11 cellular contexts compared by ENCODE assay signal in genomic region chr6:170152111-170152926, GRCh38.
A peak's percentile ranks its signal among the peaks of the same experiment; 100 is the strongest.
DNase-seq lines count a peak whose midpoint lies in the region; ATAC-seq and TF ChIP-seq lines count a peak whose summit lies in the region.
"Had no signal": no experiment of that assay in that cellular context is flagged by ENCODE, and none has a peak within 500 bp of the region (broad histone marks: within the 10 kb centered on the region; RNA-seq: fewer than 3 reads in every experiment).

No MANE protein-coding gene starts in this region.

- intact Hi-C loops in CD4-positive, alpha-beta T cell (cut with DNase I, micrococcal nuclease), result no loop called here
- intact Hi-C loops in A673 (cut with micrococcal nuclease; ENCODE audit: unreplicated experiment), result no loop called here

- TF ChIP-seq CTCF in CD4-positive, alpha-beta T cell (IDR thresholded peaks at IDR 0.05), result no peak
- TF ChIP-seq CTCF in glutamatergic neuron (IDR thresholded peaks at IDR 0.05; ENCODE audit: partially characterized antibody, unreplicated experiment) (no peak), osteoblast (IDR thresholded peaks at IDR 0.05; ENCODE audit: extremely low read depth, low read depth, low read length) (no peak), A673 (conservative IDR thresholded peaks at IDR 0.05; ENCODE audit: low read depth, low read length) (no peak)

- no peak overlapping the region for H3K4me2 ChIP-seq in osteoblast (ENCODE audit: insufficient read depth, low read length)

- no peaks in the 10 kb centered on the region for H3K36me3 Mint-ChIP-seq in CD4-positive, alpha-beta T cell (ENCODE audit: low read depth)
- H3K36me3 Mint-ChIP-seq in glutamatergic neuron (ENCODE audit: unreplicated experiment), result no peaks in the 10 kb centered on the region

- no peaks in the 10 kb centered on the region for H3K27me3 ChIP-seq in CD4-positive, alpha-beta T cell (ENCODE audit: control insufficient read depth, insufficient read depth, low read length)
- H3K27me3 ChIP-seq in osteoblast (ENCODE audit: insufficient read depth, low read length) (peaks cover 5% of the 10 kb centered on the region), A673 (replicated peaks; ENCODE audit: insufficient read depth, low read depth, low read length, poor library complexity) (no peaks in the 10 kb centered on the region)

- H3K9me3 ChIP-seq in CD4-positive, alpha-beta T cell (ENCODE audit: control insufficient read depth, low read length), result no peaks in the 10 kb centered on the region
- H3K9me3 ChIP-seq in osteoblast (ENCODE audit: low read depth, low read length) (no peaks in the 10 kb centered on the region), A673 (ENCODE audit: low read depth, low read length, poor library complexity, severe bottlenecking) (no peaks in the 10 kb centered on the region)

- no peaks in the 10 kb centered on the region for H3K4me1 ChIP-seq in osteoblast (ENCODE audit: insufficient read depth, low read length)
- peaks cover 8% of the 10 kb centered on the region for H3K4me1 ChIP-seq in A673 (ENCODE audit: insufficient read depth, low read length, poor library complexity, severe bottlenecking)

- H3K27ac ChIP-seq in CD4-positive, alpha-beta T cell (ENCODE audit: low read depth, low read length), result no peak overlapping the region
- H3K27ac ChIP-seq in osteoblast (ENCODE audit: low read depth, low read length) (no peak overlapping the region), A673 (ENCODE audit: low read depth, low read length, poor library complexity, severe bottlenecking) (no peak overlapping the region)
- H3K27ac ChIP-seq: GM23248 had no signal

- peak; percentile 43 for ATAC-seq in CD4-positive, alpha-beta T cell (ENCODE audit: poor library complexity)

- no peaks in the 10 kb centered on the region for H4K20me1 ChIP-seq in osteoblast (ENCODE audit: insufficient read depth, low read length)

- DNase-seq in CD4-positive, alpha-beta T cell, result no peak
- DNase-seq in SHP77 (lab: John Stamatoyannopoulos, UW) (peak; percentile 75 to 85), glutamatergic neuron (peak; percentile 54), osteoblast (ENCODE audit: insufficient read length, low spot score, missing footprints) (peak; percentile 47), NK-92 (lab: John Stamatoyannopoulos, UW; ENCODE audit: unreplicated experiment) (no peak), NCI-H187 treated with DMSO at 0.1 percent for 48 hours (lab: John Stamatoyannopoulos, UW) (no peak), A673 (ENCODE audit: low spot score) (no peak), NCI-H2171 (lab: John Stamatoyannopoulos, UW) (no peak)
- DNase-seq: activated gamma-delta T cell, GM23248, NCI-H446 treated with DMSO at 0.1 percent for 48 hours had no signal

- H3K4me3 ChIP-seq in osteoblast (ENCODE audit: insufficient read depth, low read length) (no peak overlapping the region), A673 (ENCODE audit: low read depth, low read length, poor library complexity, severe bottlenecking) (no peak overlapping the region)
- H3K4me3 ChIP-seq: GM23248 had no signal

- no peaks in the 10 kb centered on the region for H3K79me2 ChIP-seq in osteoblast (ENCODE audit: insufficient read depth, low read length)

- peak overlapping the region; percentile 59 for H2AFZ ChIP-seq in osteoblast (ENCODE audit: low read length)
- H2AFZ ChIP-seq: GM23248 had no signal

- BruUV-seq in A673 (replicated peaks; lab: Mats Ljungman, UMichigan), result no TSS peak

- no peaks in the 10 kb centered on the region for H3K36me3 ChIP-seq in osteoblast (ENCODE audit: insufficient read depth, low read length)
- no peaks in the 10 kb centered on the region for H3K36me3 ChIP-seq in A673 (ENCODE audit: insufficient read depth, low read length, poor library complexity, severe bottlenecking)

- CTCF ChIA-PET in CD4-positive, alpha-beta T cell (lab: Charles Lee), result no interaction called here
- CTCF ChIA-PET in A673 (lab: Charles Lee), result interaction anchor here (1.0 kb wide), 1 partner anchor 320 kb away, joined by 3 read pairs; no protein-coding TSS in a partner anchor

- H3K27me3 Mint-ChIP-seq in CD4-positive, alpha-beta T cell, result peaks cover 14% of the 10 kb centered on the region
- H3K27me3 Mint-ChIP-seq in glutamatergic neuron (ENCODE audit: unreplicated experiment), result peaks cover 2% of the 10 kb centered on the region

- H3K4me1 Mint-ChIP-seq in CD4-positive, alpha-beta T cell (ENCODE audit: low read depth), result peaks cover 26% of the 10 kb centered on the region
- H3K4me1 Mint-ChIP-seq in glutamatergic neuron (ENCODE audit: low read depth, unreplicated experiment), result peaks cover 15% of the 10 kb centered on the region

- H3K9me3 Mint-ChIP-seq in CD4-positive, alpha-beta T cell, result no peaks in the 10 kb centered on the region
- H3K9me3 Mint-ChIP-seq in glutamatergic neuron (ENCODE audit: unreplicated experiment), result peaks cover 3% of the 10 kb centered on the region

- H3K4me3 Mint-ChIP-seq in CD4-positive, alpha-beta T cell, result no peak overlapping the region
- H3K4me3 Mint-ChIP-seq in glutamatergic neuron (ENCODE audit: unreplicated experiment), result no peak overlapping the region

- POLR2A ChIA-PET in CD4-positive, alpha-beta T cell (lab: Charles Lee), result no interaction called here
- POLR2A ChIA-PET in A673 (lab: Charles Lee; ENCODE audit: low non-redundant PET), result interaction anchor here (0.6 kb wide), 1 partner anchor 188 kb away, joined by 3 read pairs; no protein-coding TSS in a partner anchor

- no peak overlapping the region for H3K27ac Mint-ChIP-seq in CD4-positive, alpha-beta T cell
- no peak overlapping the region for H3K27ac Mint-ChIP-seq in glutamatergic neuron (ENCODE audit: unreplicated experiment)

Comparison
In these comparisons a context has a peak if more than half of its experiments do, and no peak if none do; other contexts are left out.
1. DNase-seq: peak in SHP77 (2 of 2), glutamatergic neuron (single experiment) and osteoblast (single experiment); none in CD4-positive, alpha-beta T cell (0 of 10), NK-92 (single experiment), NCI-H187 treated with DMSO at 0.1 percent for 48 hours (single experiment), A673 (single experiment) and NCI-H2171 (single experiment).